ENCODE assay signal across 1 cellular context in genomic region chr15:63191895-63192603, GRCh38.
TF ChIP-seq lines count a peak whose summit lies in the region.

No MANE protein-coding gene starts in this region.

TF ChIP-seq in K562, 482 proteins besides CTCF, POLR2A, EP300 and RAD21 (continued from another document and continues in another):
- TF ChIP-seq GTF3C2 (IDR thresholded peaks at IDR 0.05; ENCODE audit: borderline replicate concordance, extremely low read depth, insufficient read length) (no peak), ZNF655 (CRISPR knock-in tag; IDR thresholded peaks at IDR 0.05) (no peak), ZNF507 (tag; conservative IDR thresholded peaks at IDR 0.05) (no peak), PRPF4 (IDR thresholded peaks at IDR 0.05; ENCODE audit: insufficient read depth, low read depth, low read length, poor library complexity, severe bottlenecking) (no peak), USF2 (CRISPR knock-in tag; IDR thresholded peaks at IDR 0.05) (no peak), NR2C1 (IDR thresholded peaks at IDR 0.05) (no peak), NR2C1 (tag; IDR thresholded peaks at IDR 0.05) (no peak), U2AF1 (optimal IDR thresholded peaks at IDR 0.05; ENCODE audit: low read depth, low read length) (no peak), PPARD (CRISPR knock-in tag; IDR thresholded peaks at IDR 0.05) (no peak), HLTF (IDR thresholded peaks at IDR 0.05) (no peak), MYBL2 (IDR thresholded peaks at IDR 0.05; ENCODE audit: low read depth) (no peak), MYBL2 (CRISPR knock-in tag; IDR thresholded peaks at IDR 0.05; ENCODE audit: borderline replicate concordance) (no peak), TCF15 (CRISPR knock-in tag; IDR thresholded peaks at IDR 0.05) (no peak), ZNF764 (CRISPR knock-in tag; IDR thresholded peaks at IDR 0.05; ENCODE audit: low read depth) (no peak), POU5F1 (IDR thresholded peaks at IDR 0.05; ENCODE audit: borderline replicate concordance, low read depth, low read length, partially characterized antibody) (no peak), ZNF589 (CRISPR knock-in tag; IDR thresholded peaks at IDR 0.05; ENCODE audit: low read depth) (no peak), NR2F6 (CRISPR knock-in tag; IDR thresholded peaks at IDR 0.05) (no peak), BRF1 (IDR thresholded peaks at IDR 0.05; ENCODE audit: borderline replicate concordance, extremely low read depth, insufficient read length) (no peak), NCOR1 (IDR thresholded peaks at IDR 0.05) (peak; percentile 81), ZBTB2 (IDR thresholded peaks at IDR 0.05) (peak; percentile 39; the same call in 1 of the 2 replicates), ZZZ3 (IDR thresholded peaks at IDR 0.05) (no peak), ZNF41 (CRISPR knock-in tag; conservative IDR thresholded peaks at IDR 0.05) (no peak), POLR2G (IDR thresholded peaks at IDR 0.05; ENCODE audit: low read depth, low read length) (no peak), KAT2B (IDR thresholded peaks at IDR 0.05; ENCODE audit: low read depth, low read length) (no peak), MEF2A (IDR thresholded peaks at IDR 0.05; ENCODE audit: control insufficient read depth, low read depth, low read length) (no peak), ZNF592 (IDR thresholded peaks at IDR 0.05) (peak; percentile 40; the same call in 1 of the 2 replicates), ZKSCAN3 (CRISPR knock-in tag; IDR thresholded peaks at IDR 0.05) (no peak), ZNF830 (CRISPR knock-in tag; IDR thresholded peaks at IDR 0.05) (no peak), CHD4 (IDR thresholded peaks at IDR 0.05; ENCODE audit: insufficient read depth, insufficient replicate concordance, low read depth, low read length, poor library complexity, severe bottlenecking) (no peak), CAMTA2 (CRISPR knock-in tag; conservative IDR thresholded peaks at IDR 0.05) (no peak), GABPA (tag; conservative IDR thresholded peaks at IDR 0.05; ENCODE audit: low read depth) (no peak; the same call in 1 of the 2 replicates), ZNF79 (CRISPR knock-in tag; IDR thresholded peaks at IDR 0.05; ENCODE audit: low read depth) (no peak), LEF1 (IDR thresholded peaks at IDR 0.05) (no peak; the same call in 1 of the 2 replicates), XRCC4 (IDR thresholded peaks at IDR 0.05; ENCODE audit: extremely low read depth, insufficient read depth, insufficient read length) (no peak), KLF13 (tag; IDR thresholded peaks at IDR 0.05; ENCODE audit: borderline replicate concordance, low read depth) (no peak), PYGO2 (tag; IDR thresholded peaks at IDR 0.05) (no peak), GATAD2B (IDR thresholded peaks at IDR 0.05; ENCODE audit: borderline replicate concordance) (no peak), SOX6 (IDR thresholded peaks at IDR 0.05) (0 out of 2 replicates have a peak, but pooled peaks have one; percentile 16), TCF3 (CRISPR knock-in tag; IDR thresholded peaks at IDR 0.05) (peak; percentile 91), FOS (IDR thresholded peaks at IDR 0.05; ENCODE audit: extremely low read depth, insufficient read length) (no peak), GTF2B (IDR thresholded peaks at IDR 0.05; ENCODE audit: extremely low read depth, insufficient read length) (no peak), SLC30A9 (CRISPR knock-in tag; IDR thresholded peaks at IDR 0.05) (no peak), SMARCC2 (IDR thresholded peaks at IDR 0.05; ENCODE audit: low read depth) (no peak), ZNF384 (IDR thresholded peaks at IDR 0.05; ENCODE audit: low read depth, low read length) (no peak), ZNF24 (IDR thresholded peaks at IDR 0.05) (no peak), BMI1 (IDR thresholded peaks at IDR 0.05; ENCODE audit: low read length) (no peak), RNF2 (IDR thresholded peaks at IDR 0.05) (no peak; the same call in 1 of the 2 replicates), MAFF (IDR thresholded peaks at IDR 0.05; ENCODE audit: low read length) (no peak), TRIM28 (IDR thresholded peaks at IDR 0.05) (no peak), CBFA2T2 (conservative IDR thresholded peaks at IDR 0.05) (peak; percentile 83), ZNF512 (tag; IDR thresholded peaks at IDR 0.05) (no peak), MAFG (tag; conservative IDR thresholded peaks at IDR 0.05) (no peak; the same call in 1 of the 2 replicates), JUND (IDR thresholded peaks at IDR 0.05; ENCODE audit: borderline replicate concordance, low read depth, low read length) (peak; percentile 63), JUND (tag; IDR thresholded peaks at IDR 0.05; ENCODE audit: borderline replicate concordance, low read depth, low read length) (peak; percentile 67; the same call in 2 of the 3 replicates), MYNN (IDR thresholded peaks at IDR 0.05) (no peak), MYNN (CRISPR knock-in tag; IDR thresholded peaks at IDR 0.05) (no peak), ZNF212 (CRISPR knock-in tag; IDR thresholded peaks at IDR 0.05) (no peak), CTCFL (IDR thresholded peaks at IDR 0.05; ENCODE audit: borderline replicate concordance, insufficient read depth, low read depth, low read length, poor library complexity, severe bottlenecking) (no peak), MAZ (CRISPR knock-in tag; conservative IDR thresholded peaks at IDR 0.05 in 1 of 2, IDR thresholded peaks at IDR 0.05 in 1 of 2) (no peak), MTF1 (CRISPR knock-in tag; IDR thresholded peaks at IDR 0.05; ENCODE audit: borderline replicate concordance) (no peak), CEBPG (CRISPR knock-in tag; IDR thresholded peaks at IDR 0.05) (peak; percentile 45; the same call in 1 of the 2 replicates), CEBPG (tag; conservative IDR thresholded peaks at IDR 0.05 in 1 of 2, IDR thresholded peaks at IDR 0.05 in 1 of 2) (0 out of 4 replicates have a peak, but pooled peaks of 1 of the 2 experiments have one; percentile 13), ZNF699 (CRISPR knock-in tag; IDR thresholded peaks at IDR 0.05; ENCODE audit: insufficient replicate concordance) (no peak)
